8 cellular contexts compared by ENCODE assay signal in the genomic region with DNA sequence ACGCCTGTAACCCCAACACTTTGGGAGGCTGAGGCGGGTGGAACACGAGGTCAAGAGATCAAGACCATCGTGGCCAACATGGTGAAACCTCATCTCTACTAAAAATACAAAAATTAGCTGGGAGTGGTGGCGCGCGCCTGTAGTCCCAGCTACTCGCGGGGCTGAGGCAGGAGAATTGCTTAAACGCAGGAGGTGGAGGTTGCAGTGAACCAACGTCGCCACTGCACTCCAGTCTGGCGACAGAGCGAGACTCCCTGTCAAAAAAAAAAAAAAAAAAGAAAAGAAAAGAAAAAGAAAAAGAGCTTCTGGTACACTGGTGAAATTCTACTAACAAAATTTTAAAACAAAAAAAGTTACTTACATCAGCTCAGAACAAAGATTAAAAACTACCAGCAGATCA. TPM values are rescaled to one million over a fixed set of nuclear protein-coding genes. Genes with fewer than 3 reads are reported as not detected.
DNase-seq lines count a peak whose midpoint lies in the region; ATAC-seq, FAIRE-seq and TF ChIP-seq lines count a peak whose summit lies in the region.
"Not testable (repeated sequence)": the region's sequence is repeated elsewhere in the genome, so short reads cannot be mapped to it uniquely, and the experiment has no call there.

No MANE protein-coding gene starts in this region.

- H3K27me3 ChIP-seq in CD4-positive, CD25-positive, alpha-beta regulatory T cell (ENCODE audit: control insufficient read depth, insufficient read depth, low read length); HUES6 (ENCODE audit: control insufficient read depth, insufficient read depth, low read length); astrocyte (ENCODE audit: insufficient read depth, low read length); kidney epithelial cell (ENCODE audit: control insufficient read depth, insufficient read depth, low read length); suprapubic skin: not testable (repeated sequence)
- peaks cover 18% of the 10 kb centered on the region for H3K27me3 ChIP-seq in neutrophil

- FAIRE-seq in astrocyte (lab: Jason Lieb, UNC) = not testable (repeated sequence)

- H3K4me1 ChIP-seq in CD4-positive, CD25-positive, alpha-beta regulatory T cell (ENCODE audit: control insufficient read depth, insufficient read depth, low read length, poor library complexity, severe bottlenecking) = peaks cover 21% of the 10 kb centered on the region
- not testable (repeated sequence) for H3K4me1 ChIP-seq in HUES6 (ENCODE audit: control insufficient read depth, insufficient read depth, low read length); astrocyte (ENCODE audit: insufficient read depth, low read length)
- peaks cover 25 to 30% of the 10 kb centered on the region in 2 experiments for H3K4me1 ChIP-seq in neutrophil (ENCODE audit: control insufficient read depth in 1 of 2, insufficient read depth in 1 of 2, low read depth in 1 of 2, low read length in 1 of 2)
- H3K4me1 ChIP-seq in suprapubic skin = peaks cover 25% of the 10 kb centered on the region

- not testable (repeated sequence) for TF ChIP-seq POLR2A in suprapubic skin (IDR thresholded peaks at IDR 0.05)

- TF ChIP-seq CTCF in astrocyte (IDR thresholded peaks at IDR 0.05; ENCODE audit: insufficient read depth, low read depth, low read length); kidney epithelial cell (IDR thresholded peaks at IDR 0.05; ENCODE audit: insufficient read depth, low read length, poor library complexity, severe bottlenecking); neutrophil (IDR thresholded peaks at IDR 0.05): not testable (repeated sequence)
- TF ChIP-seq CTCF in suprapubic skin (IDR thresholded peaks at IDR 0.05) = peak in 1 of 2 donors; percentile 24

- peaks cover 53% of the 10 kb centered on the region for H3K27me3 Mint-ChIP-seq in CD4-positive, CD25-positive, alpha-beta regulatory T cell
- not testable (repeated sequence) for H3K27me3 Mint-ChIP-seq in astrocyte (ENCODE audit: low read depth, unreplicated experiment)

- peaks cover 7 to 29% (median 22%) of the 10 kb centered on the region in 4 donors for H3K4me1 Mint-ChIP-seq in CD4-positive, CD25-positive, alpha-beta regulatory T cell
- not testable (repeated sequence) for H3K4me1 Mint-ChIP-seq in astrocyte (ENCODE audit: low read depth, unreplicated experiment)

- WGBS in suprapubic skin = 44% methylated on average over 14 of the region's 14 CpGs

- not testable (repeated sequence) for H3K36me3 Mint-ChIP-seq in CD4-positive, CD25-positive, alpha-beta regulatory T cell; astrocyte (ENCODE audit: low read depth, unreplicated experiment)

- peaks cover 50% of the 10 kb centered on the region for H4K20me1 ChIP-seq in astrocyte (ENCODE audit: insufficient read depth, low read length)

- H3K79me2 ChIP-seq in astrocyte (ENCODE audit: insufficient read depth, low read length) = peaks cover 56% of the 10 kb centered on the region

- peak overlapping the region; percentile 99 for H3K4me2 ChIP-seq in astrocyte (ENCODE audit: low read length)

- H3K4me3 Mint-ChIP-seq in CD4-positive, CD25-positive, alpha-beta regulatory T cell = peak overlapping the region; percentile 77 to 91 (median 87)
- peak overlapping the region; percentile 93 for H3K4me3 Mint-ChIP-seq in astrocyte (ENCODE audit: unreplicated experiment)

- H3K4me3 ChIP-seq in CD4-positive, CD25-positive, alpha-beta regulatory T cell (ENCODE audit: low read depth, low read length) = peak overlapping the region; percentile 54
- peak overlapping the region; percentile 94 for H3K4me3 ChIP-seq in HUES6 (ENCODE audit: low read depth, low read length)
- H3K4me3 ChIP-seq in SK-N-MC = peak overlapping the region; percentile 98
- H3K4me3 ChIP-seq in astrocyte (ENCODE audit: insufficient read depth, low read depth, low read length) = peak overlapping the region; percentile 94
- H3K4me3 ChIP-seq in kidney epithelial cell (ENCODE audit: low read depth, low read length) = peak overlapping the region; percentile 96
- H3K4me3 ChIP-seq in neutrophil (ENCODE audit: low read depth in 1 of 2, low read length in 1 of 2) = peak overlapping the region; percentile 73 to 87
- peak overlapping the region; percentile 74 for H3K4me3 ChIP-seq in suprapubic skin

- not testable (repeated sequence) for ATAC-seq in CD4-positive, CD25-positive, alpha-beta regulatory T cell (ENCODE audit: low read depth in 2 of 2)

- DNase-seq in CD4-positive, CD25-positive, alpha-beta regulatory T cell = peak in 1 of 3 donors; percentile 4
- DNase-seq in SK-N-MC (ENCODE audit: low read depth, low spot score); astrocyte (ENCODE audit: low read depth); epithelial cell of prostate (ENCODE audit: low read depth, low spot score); kidney epithelial cell (ENCODE audit: low read depth); suprapubic skin (ENCODE audit: low spot score in 2 of 2): not testable (repeated sequence)

- H3K9me3 Mint-ChIP-seq in CD4-positive, CD25-positive, alpha-beta regulatory T cell; astrocyte (ENCODE audit: unreplicated experiment): not testable (repeated sequence)

- H3K27ac ChIP-seq in CD4-positive, CD25-positive, alpha-beta regulatory T cell (ENCODE audit: insufficient read depth, low read length, poor library complexity, severe bottlenecking); HUES6 (ENCODE audit: low read depth, low read length); SK-N-MC; neutrophil: not testable (repeated sequence)
- H3K27ac ChIP-seq in astrocyte (ENCODE audit: low read depth, low read length) = peak overlapping the region; percentile 93
- H3K27ac ChIP-seq in epithelial cell of prostate = peak overlapping the region; percentile 89
- peak overlapping the region; percentile 97 for H3K27ac ChIP-seq in suprapubic skin

- peak overlapping the region in 1 of 3 donors; percentile 72 for H3K27ac Mint-ChIP-seq in CD4-positive, CD25-positive, alpha-beta regulatory T cell
- peak overlapping the region; percentile 86 for H3K27ac Mint-ChIP-seq in astrocyte (ENCODE audit: unreplicated experiment)

- H2AFZ ChIP-seq in astrocyte (ENCODE audit: low read depth, low read length) = not testable (repeated sequence)

- H3K9me3 ChIP-seq in CD4-positive, CD25-positive, alpha-beta regulatory T cell (ENCODE audit: control insufficient read depth in 2 of 2, low read length in 2 of 2); HUES6 (ENCODE audit: control insufficient read depth, insufficient read depth, low read depth, low read length); SK-N-MC (ENCODE audit: low read depth, low read length); astrocyte (ENCODE audit: insufficient read depth, low read depth, low read length); neutrophil; suprapubic skin: not testable (repeated sequence)

- not testable (repeated sequence) for H3K9ac ChIP-seq in HUES6 (ENCODE audit: low read length)
- H3K9ac ChIP-seq in SK-N-MC (ENCODE audit: insufficient read length) (peak overlapping the region; percentile 90), astrocyte (ENCODE audit: low read length) (peak overlapping the region; percentile 94)

- H3K36me3 ChIP-seq in CD4-positive, CD25-positive, alpha-beta regulatory T cell (ENCODE audit: control insufficient read depth, insufficient read depth, low read length); HUES6 (ENCODE audit: control insufficient read depth, insufficient read depth, low read length); SK-N-MC (ENCODE audit: insufficient read depth, low read length); astrocyte (ENCODE audit: insufficient read depth, low read length); kidney epithelial cell (ENCODE audit: control insufficient read depth, insufficient read depth, low read length); neutrophil; suprapubic skin: not testable (repeated sequence)

- TF ChIP-seq EP300 in suprapubic skin (IDR thresholded peaks at IDR 0.05) = not testable (repeated sequence)

RNA-seq across cellular contexts. Expression of gene EVI5, which starts 1.4 kb away (rescaled TPM):
- total RNA-seq in CD4-positive, CD25-positive, alpha-beta regulatory T cell = 2.7 TPM
- polyA plus RNA-seq in CD4-positive, CD25-positive, alpha-beta regulatory T cell = 1 to 10 TPM in 1 of 4 donors, under 1 TPM in 3; 0.52 to 1.2 (median 0.59) TPM
- total RNA-seq in astrocyte (80.3 and 80.4 TPM in 2 replicates), kidney epithelial cell (16.8 and 17.4 TPM in 2 replicates), suprapubic skin (10 to 100 TPM; 13.6 to 21.6 (median 14.8) TPM)

RNA-seq across cellular contexts. Expression of gene RPL5, which starts 48.3 kb away (rescaled TPM):
- 916 TPM for total RNA-seq in CD4-positive, CD25-positive, alpha-beta regulatory T cell
- 1,000 to 10,000 TPM; 1,593 to 3,054 (median 2,579) TPM for polyA plus RNA-seq in CD4-positive, CD25-positive, alpha-beta regulatory T cell
- total RNA-seq in astrocyte = 741 and 846 TPM in 2 replicates
- total RNA-seq in kidney epithelial cell = 2,435 and 2,606 TPM in 2 replicates
- 1,000 to 10,000 TPM; 1,150 to 1,809 (median 1,593) TPM for total RNA-seq in suprapubic skin
